ENCODE assay signal across 22 cellular contexts in genomic region chr14:98171654-98172053, GRCh38.
A peak's percentile ranks its signal among the peaks of the same experiment; 100 is the strongest.
DNase-seq lines count a peak whose midpoint lies in the region; ATAC-seq and TF ChIP-seq lines count a peak whose summit lies in the region.
"Had no signal": no experiment of that assay in that cellular context is flagged by ENCODE, and none has a peak within 500 bp of the region (broad histone marks: within the 10 kb centered on the region; RNA-seq: fewer than 3 reads in every experiment).

No MANE protein-coding gene starts in this region.

- H2BK15ac ChIP-seq in neuronal stem cell (ENCODE audit: low read length) = peak overlapping the region; percentile 12

- H3K23ac ChIP-seq in neuronal stem cell (ENCODE audit: low read depth, low read length, poor library complexity) = no peak overlapping the region

- H3K4me2 ChIP-seq in neuronal stem cell (ENCODE audit: insufficient read depth, low read length, poor library complexity, severe bottlenecking) = no peak overlapping the region

- H3K27me3 Mint-ChIP-seq in activated CD4-positive, alpha-beta T cell treated with anti-CD3 and anti-CD28 coated beads, Interleukin-2, amount 10 ng/mL, durations not matched to agents 24 days and 14 days = no peaks in the 10 kb centered on the region

- H3K4me1 Mint-ChIP-seq in activated CD4-positive, alpha-beta T cell treated with anti-CD3 and anti-CD28 coated beads, Interleukin-2, amount 10 ng/mL, durations not matched to agents 24 days and 14 days = peaks cover 88% of the 10 kb centered on the region

- H3K4me1 ChIP-seq in neuronal stem cell (ENCODE audit: control insufficient read depth in 2 of 2, insufficient read depth in 1 of 2, low read depth in 1 of 2, low read length in 2 of 2) = no peaks in the 10 kb centered on the region
- H3K4me1 ChIP-seq: BE2C had no signal

- H4K91ac ChIP-seq in neuronal stem cell (ENCODE audit: low read depth, low read length, poor library complexity) = no peak overlapping the region

- H3K79me1 ChIP-seq in neuronal stem cell (ENCODE audit: low read depth, low read length) = no peaks in the 10 kb centered on the region

- H2BK12ac ChIP-seq in neuronal stem cell (ENCODE audit: low read length) = no peak overlapping the region

- WGBS in neuronal stem cell (ENCODE audit: extremely low coverage in 2 of 2, insufficient read length in 2 of 2, insufficient replicate concordance in 1 of 2), 2 donors = no CpG with 5 or more reads among the region's 3 CpGs

- no peak overlapping the region for H3K4me3 Mint-ChIP-seq in activated CD4-positive, alpha-beta T cell treated with anti-CD3 and anti-CD28 coated beads, Interleukin-2, amount 10 ng/mL, durations not matched to agents 24 days and 14 days

- peaks cover 15% of the 10 kb centered on the region for H3K9me3 Mint-ChIP-seq in activated CD4-positive, alpha-beta T cell treated with anti-CD3 and anti-CD28 coated beads, Interleukin-2, amount 10 ng/mL, durations not matched to agents 24 days and 14 days
- H3K9me3 Mint-ChIP-seq in activated naive CD4-positive, alpha-beta T cell treated with anti-CD3 and anti-CD28 coated beads, Interleukin-2, amount 50 U/mL, for 72 hours = peaks cover 4 to 9% of the 10 kb centered on the region in 2 donors

- peaks cover 14% of the 10 kb centered on the region for H3K36me3 Mint-ChIP-seq in activated CD4-positive, alpha-beta T cell treated with anti-CD3 and anti-CD28 coated beads, Interleukin-2, amount 10 ng/mL, durations not matched to agents 24 days and 14 days (ENCODE audit: low read depth)
- peaks cover 14 to 36% of the 10 kb centered on the region in 2 donors for H3K36me3 Mint-ChIP-seq in activated naive CD4-positive, alpha-beta T cell treated with anti-CD3 and anti-CD28 coated beads, Interleukin-2, amount 50 U/mL, for 72 hours

- H3K4ac ChIP-seq in neuronal stem cell (ENCODE audit: low read length) = no peak overlapping the region

- no peak overlapping the region for H2BK120ac ChIP-seq in neuronal stem cell (ENCODE audit: low read depth, low read length)

- H3K4me3 ChIP-seq in GM12865 (ENCODE audit: low read depth, low read length) (no peak overlapping the region), neuronal stem cell (ENCODE audit: low read length in 2 of 2) (no peak overlapping the region)
- H3K4me3 ChIP-seq: cardiac muscle cell, SK-N-MC had no signal

- H2AFZ ChIP-seq in neuronal stem cell (ENCODE audit: low read length) = no peak overlapping the region

- H3K9ac ChIP-seq in neuronal stem cell (ENCODE audit: low read depth, low read length, poor library complexity) = no peak overlapping the region

- no peaks in the 10 kb centered on the region for H3K36me3 ChIP-seq in neuronal stem cell (replicated peaks in 1 of 2; ENCODE audit: control insufficient read depth in 2 of 2, insufficient read depth in 2 of 2, low read length in 2 of 2)
- H3K36me3 ChIP-seq: BE2C, cardiac muscle cell had no signal

- peak; percentile 19 for TF ChIP-seq CTCF in GM12865 (IDR thresholded peaks at IDR 0.05; ENCODE audit: insufficient read depth, low read depth, low read length, missing control alignments)

- ATAC-seq in activated naive CD4-positive, alpha-beta T cell treated with anti-CD3 and anti-CD28 coated beads, Interleukin-2, amount 50 U/mL, for 72 hours = no peak
- no peak for ATAC-seq in HG02678 (IDR thresholded peaks at IDR 0.05; ENCODE audit: unreplicated experiment)
- ATAC-seq: HCT116 had no signal

- no peak overlapping the region for H4K8ac ChIP-seq in neuronal stem cell (ENCODE audit: low read depth, low read length)

- no peak overlapping the region for H3K27ac ChIP-seq in neuronal stem cell (replicated peaks; ENCODE audit: low read length)
- H3K27ac ChIP-seq: cardiac muscle cell, SK-N-MC had no signal

- H3K14ac ChIP-seq in neuronal stem cell (ENCODE audit: low read length) = no peak overlapping the region

- no peaks in the 10 kb centered on the region for H3K9me3 ChIP-seq in neuronal stem cell (replicated peaks in 1 of 2; ENCODE audit: control insufficient read depth in 2 of 2, insufficient read depth in 1 of 2, low read depth in 1 of 2, low read length in 2 of 2)
- H3K9me3 ChIP-seq: BE2C had no signal

- H3K18ac ChIP-seq in neuronal stem cell (ENCODE audit: low read length) = no peak overlapping the region

- peak overlapping the region; percentile 23 for H3K27ac Mint-ChIP-seq in activated CD4-positive, alpha-beta T cell treated with anti-CD3 and anti-CD28 coated beads, Interleukin-2, amount 10 ng/mL, durations not matched to agents 24 days and 14 days
- H3K27ac Mint-ChIP-seq in activated naive CD4-positive, alpha-beta T cell treated with anti-CD3 and anti-CD28 coated beads, Interleukin-2, amount 50 U/mL, for 72 hours = peak overlapping the region; percentile 99 to 100

- H3K27me3 ChIP-seq in neuronal stem cell (ENCODE audit: control insufficient read depth in 3 of 3, insufficient read depth in 3 of 3, low read depth in 1 of 3, low read length in 3 of 3) = peaks cover 0 to 2% (median 0%) of the 10 kb centered on the region in 3 experiments
- H3K27me3 ChIP-seq: BE2C, cardiac muscle cell had no signal

- intact Hi-C loops in activated CD4-positive, alpha-beta T cell treated with anti-CD3 and anti-CD28 coated beads, Interleukin-2, amount 10 ng/mL, durations not matched to agents 24 days and 14 days (cut with micrococcal nuclease) = no loop called here

- H2BK5ac ChIP-seq in neuronal stem cell (ENCODE audit: low read length) = no peak overlapping the region

- DNase-seq in activated CD4-positive, alpha-beta T cell treated with anti-CD3 and anti-CD28 coated beads, Interleukin-2, amount 10 ng/mL, durations not matched to agents 24 days and 14 days = peak; percentile 63
- no peak for DNase-seq in activated CD4-positive, alpha-beta T cell treated with anti-CD3 and anti-CD28 coated beads for 48 hours
- no peak for DNase-seq in GM12865 (ENCODE audit: low read depth)
- DNase-seq in activated naive CD4-positive, alpha-beta T cell treated with anti-CD3 and anti-CD28 coated beads, Interleukin-2, amount 50 U/mL, for 72 hours (ENCODE audit: low spot score in 2 of 2) = no peak
- DNase-seq in neuronal stem cell (ENCODE audit: low spot score) = no peak
- DNase-seq in stimulated activated CD4-positive, alpha-beta T cell treated with anti-CD3 and anti-CD28 coated beads, Interleukin-2, amount 100 ng/mL, for 48 hours = no peak
- no peak for DNase-seq in germinal center (ENCODE audit: low spot score)
- DNase-seq: activated CD4-positive, alpha-beta T cell treated with anti-CD3 and anti-CD28 coated beads for 4 hours; BE2C; dermis blood vessel endothelial cell; foreskin fibroblast; hippocampal formation; Karpas-422; NCI-H1092; NCI-H2081; NCI-H510A treated with DMSO at 0.1 percent for 48 hours; occipital lobe; retina had no signal

- H2AK5ac ChIP-seq in neuronal stem cell (ENCODE audit: low read depth, low read length) = peak overlapping the region; percentile 6
